Comparison of ENCODE assay signal across 9 cellular contexts in genomic region chr4:150280081-150280950, GRCh38.
DNase-seq lines count a peak whose midpoint lies in the region; ATAC-seq, FAIRE-seq and TF ChIP-seq lines count a peak whose summit lies in the region.
"Had no signal": no experiment of that assay in that cellular context is flagged by ENCODE, and none has a peak within 500 bp of the region (broad histone marks: within the 10 kb centered on the region; RNA-seq: fewer than 3 reads in every experiment).

No MANE protein-coding gene starts in this region.

- no peaks in the 10 kb centered on the region for H3K9me3 ChIP-seq in A549
- no peaks in the 10 kb centered on the region for H3K9me3 ChIP-seq in HUES48 (ENCODE audit: control insufficient read depth, insufficient read depth, low read length)
- H3K9me3 ChIP-seq in MM.1S (replicated peaks; ENCODE audit: insufficient read depth, low read length) = no peaks in the 10 kb centered on the region

- H3K27ac ChIP-seq in A549 (peak overlapping the region in 1 of 2 experiments; percentile 42; a peak in 1 of 6 replicates), HUES48 (ENCODE audit: low read depth, low read length) (peak overlapping the region; percentile 54), MM.1S (ENCODE audit: low read length) (no peak overlapping the region)

- no peak overlapping the region for H3K9ac ChIP-seq in HUES48 (ENCODE audit: low read depth, low read length)
- no peak overlapping the region for H3K9ac ChIP-seq in MM.1S (ENCODE audit: low read length)

- no peaks in the 10 kb centered on the region for H3K79me2 ChIP-seq in MM.1S (ENCODE audit: low read length)

- TF ChIP-seq RAD21 in A549 (conservative IDR thresholded peaks at IDR 0.05 in 1 of 2, IDR thresholded peaks at IDR 0.05 in 1 of 2) = no peak

- WGBS in A549 (ENCODE audit: missing lambda C conversion rate) = 82% methylated on average over 9 of the region's 9 CpGs

- H3K36me3 ChIP-seq in HUES48 (ENCODE audit: control insufficient read depth, insufficient read depth, low read length) = peaks cover 3% of the 10 kb centered on the region; the same call in 1 of the 2 replicates
- H3K36me3 ChIP-seq in kidney epithelial cell (ENCODE audit: control insufficient read depth, insufficient read depth, low read length) = no peaks in the 10 kb centered on the region
- no peaks in the 10 kb centered on the region for H3K36me3 ChIP-seq in MM.1S (replicated peaks; ENCODE audit: insufficient read depth, low read length)

- H3K4me1 ChIP-seq in A549 (peaks cover 9% of the 10 kb centered on the region; the same call in 2 of the 3 replicates), HUES48 (ENCODE audit: control insufficient read depth, insufficient read depth, low read length) (no peaks in the 10 kb centered on the region), MM.1S (ENCODE audit: low read length) (no peaks in the 10 kb centered on the region)

- no peak for TF ChIP-seq CTCF in A549 (IDR thresholded peaks at IDR 0.05)
- TF ChIP-seq CTCF in kidney epithelial cell (IDR thresholded peaks at IDR 0.05; ENCODE audit: insufficient read depth, low read length, poor library complexity, severe bottlenecking) = no peak
- no peak for TF ChIP-seq CTCF in MM.1S (IDR thresholded peaks at IDR 0.05; ENCODE audit: low read length)

- H2AFZ ChIP-seq in MM.1S (ENCODE audit: low read length) = no peak overlapping the region

- H3F3A ChIP-seq in MM.1S (ENCODE audit: insufficient read depth, low read length) = no peaks in the 10 kb centered on the region

- DNase-seq in A549 (ENCODE audit: low read depth in 1 of 2, low spot score in 1 of 2) = no peak
- DNase-seq in amniotic stem cell (lab: John Stamatoyannopoulos, UW) = peak; percentile 68
- peak; percentile 97 for DNase-seq in kidney epithelial cell (ENCODE audit: low read depth)
- no peak for DNase-seq in cerebellar cortex (ENCODE audit: low spot score)
- DNase-seq in NCI-H524 treated with DMSO at 0.1 percent for 48 hours (lab: John Stamatoyannopoulos, UW) = no peak
- no peak for DNase-seq in MM.1S
- DNase-seq: NCI-H187 had no signal

- ATAC-seq in A549 = peak; percentile 39 to 51; a peak in 4 of 6 replicates
- no peak for ATAC-seq in HG03159 (IDR thresholded peaks at IDR 0.05; ENCODE audit: unreplicated experiment)

- H3K4me3 ChIP-seq in A549 (no peak overlapping the region), HUES48 (ENCODE audit: low read depth, low read length) (no peak overlapping the region), kidney epithelial cell (ENCODE audit: low read depth, low read length) (no peak overlapping the region), MM.1S (ENCODE audit: low read length) (no peak overlapping the region)

- CTCF ChIA-PET in A549 (lab: Yijun Ruan, JAX) = interaction anchor here (1.2 to 1.4 kb wide), 2 partner anchors 18 to 37 kb away, joined by 3 read pairs; no protein-coding TSS in a partner anchor

- no peaks in the 10 kb centered on the region for H4K20me1 ChIP-seq in MM.1S (ENCODE audit: insufficient read depth, low read length)

- no peaks in the 10 kb centered on the region for H3K27me3 ChIP-seq in HUES48 (ENCODE audit: control insufficient read depth, insufficient read depth, low read length)
- no peaks in the 10 kb centered on the region for H3K27me3 ChIP-seq in kidney epithelial cell (ENCODE audit: control insufficient read depth, insufficient read depth, low read length)
- H3K27me3 ChIP-seq in MM.1S (replicated peaks; ENCODE audit: insufficient read depth, low read length) = no peaks in the 10 kb centered on the region

- POLR2A ChIA-PET in A549 (lab: Yijun Ruan, JAX) = no interaction called here

- FAIRE-seq in A549 (lab: Jason Lieb, UNC) = no peak

- no peak for TF ChIP-seq POLR2A in A549 (IDR thresholded peaks at IDR 0.05; ENCODE audit: low read length)

- no peaks in the 10 kb centered on the region for H3K9me2 ChIP-seq in MM.1S (replicated peaks; ENCODE audit: insufficient read depth, low read length)

- TF ChIP-seq EP300 in A549 (IDR thresholded peaks at IDR 0.05) = no peak

- H3K4me2 ChIP-seq in A549 = no peak overlapping the region
- no peak overlapping the region for H3K4me2 ChIP-seq in MM.1S (ENCODE audit: low read depth, low read length)

TF ChIP-seq in A549, 52 proteins besides CTCF, POLR2A, EP300 and RAD21:
- TF ChIP-seq RFX5 (IDR thresholded peaks at IDR 0.05) (no peak), NFE2L2 (conservative IDR thresholded peaks at IDR 0.05; ENCODE audit: low read length) (no peak), E2F6 (IDR thresholded peaks at IDR 0.05; ENCODE audit: borderline replicate concordance, low read depth) (no peak), ZFP36 (IDR thresholded peaks at IDR 0.05; ENCODE audit: borderline replicate concordance, partially characterized antibody) (no peak), CHD2 (IDR thresholded peaks at IDR 0.05; ENCODE audit: low read length, partially characterized antibody) (no peak), RNF2 (IDR thresholded peaks at IDR 0.05; ENCODE audit: borderline replicate concordance, low read depth) (no peak), ESRRA (IDR thresholded peaks at IDR 0.05; ENCODE audit: borderline replicate concordance, low read length) (no peak), BCL3 (IDR thresholded peaks at IDR 0.05) (no peak), EHF (CRISPR knock-in tag; IDR thresholded peaks at IDR 0.05) (no peak), GATA3 (IDR thresholded peaks at IDR 0.05; ENCODE audit: borderline replicate concordance) (no peak), HDAC2 (IDR thresholded peaks at IDR 0.05) (no peak), MAFK (IDR thresholded peaks at IDR 0.05; ENCODE audit: partially characterized antibody) (no peak), HOXB5 (CRISPR knock-in tag; IDR thresholded peaks at IDR 0.05) (no peak), NPAS2 (CRISPR knock-in tag; IDR thresholded peaks at IDR 0.05; ENCODE audit: borderline replicate concordance) (no peak), TP53 (CRISPR knock-in tag; IDR thresholded peaks at IDR 0.05) (no peak), ELK1 (IDR thresholded peaks at IDR 0.05; ENCODE audit: low read depth, low read length) (no peak)

Comparison
In these comparisons a context has a peak if more than half of its experiments do, and no peak if none do; other contexts are left out.
1. DNase-seq: peak in amniotic stem cell (single experiment) and kidney epithelial cell (single experiment); none in A549 (0 of 2), cerebellar cortex (single experiment), NCI-H524 treated with DMSO at 0.1 percent for 48 hours (single experiment) and MM.1S (single experiment).